Comparison of ENCODE assay signal across 8 cellular contexts in the genomic region with DNA sequence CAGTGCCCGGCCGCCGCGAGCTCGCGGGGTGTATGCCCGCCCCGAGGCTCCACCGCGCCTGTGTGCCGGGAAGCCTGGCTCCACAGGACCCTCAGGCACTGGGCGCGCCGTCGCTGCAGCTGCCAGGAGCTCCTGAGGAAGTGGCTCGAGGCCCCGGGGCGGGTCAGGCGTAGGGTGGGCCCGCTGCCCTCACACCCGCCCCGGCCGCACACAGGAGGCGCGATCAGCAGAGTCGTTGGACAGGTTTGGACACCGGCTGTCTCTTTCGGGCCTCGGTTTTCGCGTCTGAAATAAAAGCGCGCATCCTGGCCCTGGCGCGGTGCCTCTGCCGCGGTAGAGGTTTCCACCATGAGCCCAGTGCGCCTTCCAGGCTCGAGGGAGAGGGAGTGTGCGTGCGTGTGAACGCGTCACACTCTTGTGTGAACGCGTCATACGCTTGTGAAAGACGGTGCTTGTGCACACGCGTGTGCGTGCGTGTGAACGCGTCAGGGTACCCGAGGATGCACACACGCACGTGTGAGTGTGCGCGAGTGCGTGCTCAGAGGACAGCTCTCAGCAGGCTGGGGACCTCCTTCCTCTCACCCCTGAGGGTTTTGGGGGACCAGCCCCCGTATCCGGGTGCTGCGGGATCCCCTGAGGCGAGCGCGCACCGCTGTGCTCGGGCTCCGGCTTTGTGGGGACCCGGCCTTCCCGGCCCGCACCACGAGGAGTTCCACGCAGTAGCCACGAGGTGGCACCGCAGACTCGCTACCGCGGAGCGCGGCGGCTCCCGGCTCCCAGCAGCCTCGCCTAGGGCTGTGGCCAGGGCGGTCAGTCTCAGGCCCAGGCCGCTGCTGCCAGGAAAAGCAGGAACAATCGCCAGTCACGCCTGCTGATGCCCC.
A peak's percentile ranks its signal among the peaks of the same experiment; 100 is the strongest.
DNase-seq lines count a peak whose midpoint lies in the region; ATAC-seq, FAIRE-seq and TF ChIP-seq lines count a peak whose summit lies in the region.

No MANE protein-coding gene starts in this region.

- TF ChIP-seq CTCF in AG04449 (IDR thresholded peaks at IDR 0.05; ENCODE audit: insufficient read depth, low read length, missing control alignments) = peak; percentile 82
- peak; percentile 67 for TF ChIP-seq CTCF in SK-N-SH (IDR thresholded peaks at IDR 0.05)
- TF ChIP-seq CTCF in brain microvascular endothelial cell (IDR thresholded peaks at IDR 0.05; ENCODE audit: low read depth, low read length, missing control alignments) = peak; percentile 69

- in situ Hi-C loops in brain microvascular endothelial cell (cut with HindIII; ENCODE audit: low pct_ligation_motif_present, low sequenced_read_pairs) = no loop called here

- no peak for TF ChIP-seq EP300 in SK-N-SH (IDR thresholded peaks at IDR 0.05; ENCODE audit: borderline replicate concordance in 1 of 2, low read depth in 1 of 2, low read length in 1 of 2)

- H3K9ac ChIP-seq in SK-N-SH = no peak overlapping the region

- DNase-seq in AG04449 (ENCODE audit: low read depth, low spot score) = peak; percentile 3
- DNase-seq in GM12892 (ENCODE audit: insufficient read length) = peak; percentile 53
- DNase-seq in HT1080 (ENCODE audit: low read depth) = peak; percentile 60
- peak; percentile 92 for DNase-seq in SK-N-SH
- DNase-seq in brain microvascular endothelial cell = peak; percentile 56
- peak; percentile 25 for DNase-seq in iPS DF 4.7 (ENCODE audit: extremely low read depth, low spot score)
- peak; percentile 88 for DNase-seq in sciatic nerve (ENCODE audit: low spot score)
- DNase-seq in DMS153 treated with DMSO at 0.1 percent for 48 hours (lab: John Stamatoyannopoulos, UW; ENCODE audit: unreplicated experiment) = no peak

- peak overlapping the region; percentile 65; the same call in 1 of the 2 replicates for H2AFZ ChIP-seq in SK-N-SH (ENCODE audit: low read depth)

- H3K27ac ChIP-seq in SK-N-SH (ENCODE audit: low read depth in 2 of 2, low read length in 1 of 2) (peak overlapping the region in 1 of 2 experiments; percentile 74; a peak in 2 of 4 replicates), brain microvascular endothelial cell (no peak overlapping the region)

- CTCF ChIA-PET in AG04449 (lab: Yijun Ruan, JAX) (interaction anchor here (0.6 to 5.8 kb wide), 11 partner anchors 16 to 507 kb away, joined by 3 to 49 read pairs (median 3); no protein-coding TSS in a partner anchor), SK-N-SH (lab: Yijun Ruan, JAX) (interaction anchor here (0.6 to 7.1 kb wide), 32 partner anchors 15 to 268 kb away, joined by 3 to 143 read pairs (median 4); a partner anchor contains a TSS)

- FAIRE-seq in GM12892 (lab: Jason Lieb, UNC) = no peak

- intact Hi-C loops in sciatic nerve (cut with DNase I) = no loop called here

- POLR2A ChIA-PET in AG04449 (lab: Yijun Ruan, JAX) (no interaction called here), SK-N-SH (lab: Yijun Ruan, JAX) (interaction anchor here (0.6 to 2.0 kb wide), 2 partner anchors 184 to 213 kb away, joined by 3 to 7 read pairs; no protein-coding TSS in a partner anchor)

- H3K4me2 ChIP-seq in SK-N-SH = no peak overlapping the region

- H3K27me3 ChIP-seq in SK-N-SH (ENCODE audit: insufficient read depth) (no peaks in the 10 kb centered on the region), brain microvascular endothelial cell (replicated peaks) (peaks cover 15% of the 10 kb centered on the region)

- H3K36me3 ChIP-seq in SK-N-SH (replicated peaks in 1 of 2; ENCODE audit: control insufficient read depth in 1 of 2, insufficient read depth in 2 of 2, low read length in 1 of 2) = no peaks in the 10 kb centered on the region
- no peaks in the 10 kb centered on the region for H3K36me3 ChIP-seq in brain microvascular endothelial cell (replicated peaks)

- no peaks in the 10 kb centered on the region for H3K79me2 ChIP-seq in SK-N-SH (ENCODE audit: insufficient read depth)

- H3K4me1 ChIP-seq in SK-N-SH (ENCODE audit: control insufficient read depth in 1 of 2, insufficient read depth in 2 of 2, low read depth in 1 of 2, low read length in 1 of 2) = peaks cover 0 to 43% of the 10 kb centered on the region in 2 experiments; a peak in 2 of 4 replicates

- TF ChIP-seq POLR2A in GM12892 (IDR thresholded peaks at IDR 0.05; ENCODE audit: low read depth, low read length) = no peak

- ATAC-seq in sciatic nerve = peak; percentile 98

- peak; percentile 89 for TF ChIP-seq RAD21 in SK-N-SH (IDR thresholded peaks at IDR 0.05; ENCODE audit: low read length)

- H3F3A ChIP-seq in SK-N-SH (replicated peaks; ENCODE audit: insufficient read depth) = no peaks in the 10 kb centered on the region

- H3K9me2 ChIP-seq in SK-N-SH = no peaks in the 10 kb centered on the region

- no peaks in the 10 kb centered on the region for H3K9me3 ChIP-seq in SK-N-SH

- 65% methylated on average over 54 of the region's 87 CpGs for WGBS in SK-N-SH (ENCODE audit: low lambda C conversion rate)

- peak overlapping the region; percentile 32 for H3K4me3 ChIP-seq in AG04449 (ENCODE audit: low read depth, low read length)
- H3K4me3 ChIP-seq in SK-N-SH (ENCODE audit: low read depth in 2 of 2, low read length in 1 of 2) = no peak overlapping the region
- peak overlapping the region; percentile 17 for H3K4me3 ChIP-seq in brain microvascular endothelial cell (ENCODE audit: low read depth, low read length)

- no peaks in the 10 kb centered on the region for H4K20me1 ChIP-seq in SK-N-SH (ENCODE audit: insufficient read depth)

TF ChIP-seq in SK-N-SH, 30 proteins besides CTCF, POLR2A, EP300 and RAD21 (continues in another document):
- TF ChIP-seq EZH2phosphoT487 (IDR thresholded peaks at IDR 0.05; ENCODE audit: borderline replicate concordance, low read depth) (no peak), CHD2 (IDR thresholded peaks at IDR 0.05; ENCODE audit: low read length, partially characterized antibody) (no peak), MXI1 (IDR thresholded peaks at IDR 0.05; ENCODE audit: low read depth, low read length) (no peak), FOXM1 (IDR thresholded peaks at IDR 0.05; ENCODE audit: low read depth) (no peak), GABPA (IDR thresholded peaks at IDR 0.05; ENCODE audit: low read depth) (no peak), RCOR1 (IDR thresholded peaks at IDR 0.05; ENCODE audit: low read length) (no peak), NFIC (IDR thresholded peaks at IDR 0.05; ENCODE audit: borderline replicate concordance) (no peak), NRF1 (IDR thresholded peaks at IDR 0.05; ENCODE audit: low read depth, low read length) (no peak), ELF1 (IDR thresholded peaks at IDR 0.05) (no peak), TAF1 (IDR thresholded peaks at IDR 0.05; ENCODE audit: borderline replicate concordance, low read depth, low read length) (no peak), TCF12 (IDR thresholded peaks at IDR 0.05) (no peak), FOSL2 (IDR thresholded peaks at IDR 0.05; ENCODE audit: borderline replicate concordance, low read depth) (no peak)
- TF ChIP-seq, protein P1, sequence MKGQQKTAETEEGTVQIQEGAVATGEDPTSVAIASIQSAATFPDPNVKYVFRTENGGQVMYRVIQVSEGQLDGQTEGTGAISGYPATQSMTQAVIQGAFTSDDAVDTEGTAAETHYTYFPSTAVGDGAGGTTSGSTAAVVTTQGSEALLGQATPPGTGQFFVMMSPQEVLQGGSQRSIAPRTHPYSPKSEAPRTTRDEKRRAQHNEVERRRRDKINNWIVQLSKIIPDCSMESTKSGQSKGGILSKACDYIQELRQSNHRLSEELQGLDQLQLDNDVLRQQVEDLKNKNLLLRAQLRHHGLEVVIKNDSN (IDR thresholded peaks at IDR 0.05; ENCODE audit: borderline replicate concordance, low read depth) = no peak
- TF ChIP-seq, protein P2, sequence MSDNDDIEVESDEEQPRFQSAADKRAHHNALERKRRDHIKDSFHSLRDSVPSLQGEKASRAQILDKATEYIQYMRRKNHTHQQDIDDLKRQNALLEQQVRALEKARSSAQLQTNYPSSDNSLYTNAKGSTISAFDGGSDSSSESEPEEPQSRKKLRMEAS (IDR thresholded peaks at IDR 0.05; ENCODE audit: low read depth) = peak; percentile 69; the same call in 1 of the 2 replicates
- TF ChIP-seq, protein P3, sequence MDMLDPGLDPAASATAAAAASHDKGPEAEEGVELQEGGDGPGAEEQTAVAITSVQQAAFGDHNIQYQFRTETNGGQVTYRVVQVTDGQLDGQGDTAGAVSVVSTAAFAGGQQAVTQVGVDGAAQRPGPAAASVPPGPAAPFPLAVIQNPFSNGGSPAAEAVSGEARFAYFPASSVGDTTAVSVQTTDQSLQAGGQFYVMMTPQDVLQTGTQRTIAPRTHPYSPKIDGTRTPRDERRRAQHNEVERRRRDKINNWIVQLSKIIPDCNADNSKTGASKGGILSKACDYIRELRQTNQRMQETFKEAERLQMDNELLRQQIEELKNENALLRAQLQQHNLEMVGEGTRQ (IDR thresholded peaks at IDR 0.05; ENCODE audit: borderline replicate concordance, low read depth, low read length) = no peak
- TF ChIP-seq, protein P4, sequence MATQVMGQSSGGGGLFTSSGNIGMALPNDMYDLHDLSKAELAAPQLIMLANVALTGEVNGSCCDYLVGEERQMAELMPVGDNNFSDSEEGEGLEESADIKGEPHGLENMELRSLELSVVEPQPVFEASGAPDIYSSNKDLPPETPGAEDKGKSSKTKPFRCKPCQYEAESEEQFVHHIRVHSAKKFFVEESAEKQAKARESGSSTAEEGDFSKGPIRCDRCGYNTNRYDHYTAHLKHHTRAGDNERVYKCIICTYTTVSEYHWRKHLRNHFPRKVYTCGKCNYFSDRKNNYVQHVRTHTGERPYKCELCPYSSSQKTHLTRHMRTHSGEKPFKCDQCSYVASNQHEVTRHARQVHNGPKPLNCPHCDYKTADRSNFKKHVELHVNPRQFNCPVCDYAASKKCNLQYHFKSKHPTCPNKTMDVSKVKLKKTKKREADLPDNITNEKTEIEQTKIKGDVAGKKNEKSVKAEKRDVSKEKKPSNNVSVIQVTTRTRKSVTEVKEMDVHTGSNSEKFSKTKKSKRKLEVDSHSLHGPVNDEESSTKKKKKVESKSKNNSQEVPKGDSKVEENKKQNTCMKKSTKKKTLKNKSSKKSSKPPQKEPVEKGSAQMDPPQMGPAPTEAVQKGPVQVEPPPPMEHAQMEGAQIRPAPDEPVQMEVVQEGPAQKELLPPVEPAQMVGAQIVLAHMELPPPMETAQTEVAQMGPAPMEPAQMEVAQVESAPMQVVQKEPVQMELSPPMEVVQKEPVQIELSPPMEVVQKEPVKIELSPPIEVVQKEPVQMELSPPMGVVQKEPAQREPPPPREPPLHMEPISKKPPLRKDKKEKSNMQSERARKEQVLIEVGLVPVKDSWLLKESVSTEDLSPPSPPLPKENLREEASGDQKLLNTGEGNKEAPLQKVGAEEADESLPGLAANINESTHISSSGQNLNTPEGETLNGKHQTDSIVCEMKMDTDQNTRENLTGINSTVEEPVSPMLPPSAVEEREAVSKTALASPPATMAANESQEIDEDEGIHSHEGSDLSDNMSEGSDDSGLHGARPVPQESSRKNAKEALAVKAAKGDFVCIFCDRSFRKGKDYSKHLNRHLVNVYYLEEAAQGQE (IDR thresholded peaks at IDR 0.05; ENCODE audit: low read depth, low read length) = no peak

Comparison
In these comparisons a context has a peak if more than half of its experiments do, and no peak if none do; other contexts are left out.
1. H3K4me3 ChIP-seq: peak in AG04449 (single experiment) and brain microvascular endothelial cell (single experiment); none in SK-N-SH (0 of 2).
2. Peak in every context shown above with its lines, with median percentiles within 50 percentile points of each other: CTCF ChIP-seq.